Comparison of ENCODE assay signal across 9 cellular contexts in genomic region chr1:156920233-156921052, GRCh38. TPM values are rescaled to one million over a fixed set of nuclear protein-coding genes. Genes with fewer than 3 reads are reported as not detected.
DNase-seq lines count a peak whose midpoint lies in the region; ATAC-seq and TF ChIP-seq lines count a peak whose summit lies in the region.
"Had no signal": no experiment of that assay in that cellular context is flagged by ENCODE, and none has a peak within 500 bp of the region (broad histone marks: within the 10 kb centered on the region; RNA-seq: fewer than 3 reads in every experiment).

LRRC71 (plus strand) TSS chr1:156920632; CDS start chr1:156920804, 172 bp downstream.

- no peak within 1 kb of the TSS for H3K4me3 ChIP-seq in DOHH2 (ENCODE audit: low read length)
- H3K4me3 ChIP-seq in MG63 = no peak within 1 kb of the TSS
- H3K4me3 ChIP-seq in kidney epithelial cell (ENCODE audit: low read depth, low read length) = peak within 1 kb of the TSS; percentile 21

- DNase-seq in MG63 = peak; percentile 65
- DNase-seq in WTC11 (ENCODE audit: low spot score) = peak; percentile 94
- DNase-seq in cerebellum (ENCODE audit: low spot score) = peak; percentile 59
- no peak for DNase-seq in kidney epithelial cell (ENCODE audit: low read depth)
- DNase-seq in stimulated activated CD4-positive, alpha-beta T cell treated with anti-CD3 and anti-CD28 coated beads, Interleukin-1b, Interleukin-23, amount 100 ng/mL, for 24 hours (ENCODE audit: low read depth in 4 of 4, low spot score in 1 of 4) = peak; percentile 20 to 66 (median 60)

- no peaks in the 10 kb centered on the region for H3K9me2 ChIP-seq in DOHH2 (replicated peaks; ENCODE audit: control insufficient read depth, low read length)

- ATAC-seq in WTC11 (peak; percentile 89), GM19351 (IDR thresholded peaks at IDR 0.05; ENCODE audit: unreplicated experiment) (no peak), GM19328 (IDR thresholded peaks at IDR 0.05; ENCODE audit: unreplicated experiment) (no peak)

- H3K4me3 Mint-ChIP-seq in WTC11 = peak within 1 kb of the TSS; percentile 67

- H3K27me3 Mint-ChIP-seq in WTC11 (ENCODE audit: low read depth) = peaks cover 96% of the 10 kb centered on the region

- H3K4me1 Mint-ChIP-seq in WTC11 = peaks cover 15% of the 10 kb centered on the region

- no peak within 1 kb of the TSS for H3K4me2 ChIP-seq in DOHH2 (ENCODE audit: low read length)

- H4K20me1 ChIP-seq in DOHH2 (ENCODE audit: control insufficient read depth, insufficient read depth, low read depth, low read length) = no peaks in the 10 kb centered on the region

- CTCF ChIA-PET in WTC11 (lab: Charles Lee) = interaction anchor here (0.6 to 11.9 kb wide), 35 partner anchors 12 to 301 kb away, joined by 3 to 233 read pairs (median 4); partner anchors contain the start of genes HDGF, INSRR, ISG20L2 and METTL25B

- H3K36me3 ChIP-seq in DOHH2 (ENCODE audit: control insufficient read depth, low read length) (no peaks in the 10 kb centered on the region), MG63 (no peaks in the 10 kb centered on the region), kidney epithelial cell (ENCODE audit: control insufficient read depth, insufficient read depth, low read length) (no peaks in the 10 kb centered on the region)

- H3K9me3 ChIP-seq in DOHH2 (ENCODE audit: control insufficient read depth, insufficient read depth, low read length) (no peaks in the 10 kb centered on the region), MG63 (peaks cover 5% of the 10 kb centered on the region)

- no peaks in the 10 kb centered on the region for H3K36me3 Mint-ChIP-seq in WTC11

- TF ChIP-seq CTCF in DOHH2 (IDR thresholded peaks at IDR 0.05; ENCODE audit: low read depth, low read length, poor library complexity, severe bottlenecking) (peak; percentile 72), WTC11 (IDR thresholded peaks at IDR 0.05) (peak; percentile 94), kidney epithelial cell (IDR thresholded peaks at IDR 0.05; ENCODE audit: insufficient read depth, low read length, poor library complexity, severe bottlenecking) (peak; percentile 74)

- H3K9me3 Mint-ChIP-seq in WTC11 = peaks cover 4% of the 10 kb centered on the region; the same call in 1 of the 2 replicates

- no peaks in the 10 kb centered on the region for H3K4me1 ChIP-seq in DOHH2 (ENCODE audit: control insufficient read depth, low read length)

- H3K27me3 ChIP-seq in DOHH2 (ENCODE audit: control insufficient read depth, low read length) (peaks cover 24% of the 10 kb centered on the region), MG63 (peaks cover 22% of the 10 kb centered on the region), kidney epithelial cell (ENCODE audit: control insufficient read depth, insufficient read depth, low read length) (peaks cover 50% of the 10 kb centered on the region)

- H3K79me2 ChIP-seq in DOHH2 (ENCODE audit: control insufficient read depth, low read length) = no peaks in the 10 kb centered on the region

- H3K27ac Mint-ChIP-seq in WTC11 = no peak within 1 kb of the TSS

- POLR2A ChIA-PET in WTC11 (lab: Charles Lee) = interaction anchor here (0.6 kb wide), 1 partner anchor 129 kb away, joined by 4 read pairs; no protein-coding TSS in a partner anchor

- no peaks in the 10 kb centered on the region for H3F3A ChIP-seq in DOHH2 (ENCODE audit: control insufficient read depth, insufficient read depth)

- no peak within 1 kb of the TSS for H3K27ac ChIP-seq in DOHH2 (ENCODE audit: low read depth, low read length)

TF ChIP-seq in WTC11, 78 proteins besides CTCF, POLR2A, EP300 and RAD21 (continues in another document):
- no peak for TF ChIP-seq ATF3 (CRISPR knock-in tag; conservative IDR thresholded peaks at IDR 0.05)
- no peak for TF ChIP-seq JUN (CRISPR knock-in tag; IDR thresholded peaks at IDR 0.05)
- TF ChIP-seq E2F4 (CRISPR knock-in tag; IDR thresholded peaks at IDR 0.05; ENCODE audit: borderline replicate concordance, low read depth) = no peak
- no peak for TF ChIP-seq NFATC4 (CRISPR knock-in tag; IDR thresholded peaks at IDR 0.05)
- no peak for TF ChIP-seq KAT7 (CRISPR knock-in tag; IDR thresholded peaks at IDR 0.05; ENCODE audit: borderline replicate concordance)
- TF ChIP-seq GRHL2 (CRISPR knock-in tag; IDR thresholded peaks at IDR 0.05; ENCODE audit: insufficient replicate concordance, severe bottlenecking) = no peak
- TF ChIP-seq NR1H2 (CRISPR knock-in tag; IDR thresholded peaks at IDR 0.05) = no peak
- TF ChIP-seq SMAD3 (CRISPR knock-in tag; IDR thresholded peaks at IDR 0.05; ENCODE audit: borderline replicate concordance) = no peak
- TF ChIP-seq SOX15 (CRISPR knock-in tag; IDR thresholded peaks at IDR 0.05) = no peak
- no peak for TF ChIP-seq ZNF396 (CRISPR knock-in tag; IDR thresholded peaks at IDR 0.05; ENCODE audit: borderline replicate concordance)
- no peak for TF ChIP-seq ZNF423 (CRISPR knock-in tag; IDR thresholded peaks at IDR 0.05)
- peak; percentile 86; the same call in 1 of the 2 replicates for TF ChIP-seq MAX (CRISPR knock-in tag; IDR thresholded peaks at IDR 0.05)
- TF ChIP-seq NR2C2 (CRISPR knock-in tag; IDR thresholded peaks at IDR 0.05) = no peak
- TF ChIP-seq TEAD1 (CRISPR knock-in tag; IDR thresholded peaks at IDR 0.05) = peak; percentile 59; the same call in 1 of the 2 replicates
- TF ChIP-seq CREM (CRISPR knock-in tag; IDR thresholded peaks at IDR 0.05) = no peak
- TF ChIP-seq HMGXB4 (CRISPR knock-in tag; IDR thresholded peaks at IDR 0.05) = peak; percentile 94
- no peak for TF ChIP-seq ZBTB21 (CRISPR knock-in tag; IDR thresholded peaks at IDR 0.05; ENCODE audit: borderline replicate concordance)
- TF ChIP-seq SMAD4 (CRISPR knock-in tag; IDR thresholded peaks at IDR 0.05) = no peak
- no peak for TF ChIP-seq AFF4 (CRISPR knock-in tag; IDR thresholded peaks at IDR 0.05; ENCODE audit: borderline replicate concordance)

RNA-seq across cellular contexts. Expression of gene LRRC71, which starts in this region (rescaled TPM):
- total RNA-seq in MG63 (2014; rRNA removed; shearing (Covaris generic); ENCODE audit: low replicate concordance) = not detected in 2 replicates
- total RNA-seq in WTC11 (2021) = 0.18 to 0.30 TPM (median 0.22 TPM) in 3 replicates
- 0.64 TPM for total RNA-seq in cerebellum
- not detected in 2 replicates for total RNA-seq in kidney epithelial cell
- total RNA-seq: activated CD8-positive, alpha-beta memory T cell treated with anti-CD3 and anti-CD28 coated beads for 36 hours had no signal

Comparison
In these comparisons a context has a peak if more than half of its experiments do, and no peak if none do; other contexts are left out.
1. Peak in DNase-seq in MG63; RNA of the gene not detected or under 1 TPM.
2. Peak in DNase-seq and ATAC-seq in WTC11; RNA of the gene not detected or under 1 TPM.
3. Peak in DNase-seq in cerebellum; RNA of the gene not detected or under 1 TPM.